In genomic region chr10:88437411-88437810, GRCh38 we compare ENCODE assay signal across 14 cellular contexts.
DNase-seq lines count a peak whose midpoint lies in the region; ATAC-seq and TF ChIP-seq lines count a peak whose summit lies in the region.
"Had no signal": no experiment of that assay in that cellular context is flagged by ENCODE, and none has a peak within 500 bp of the region (broad histone marks: within the 10 kb centered on the region; RNA-seq: fewer than 3 reads in every experiment).

No MANE protein-coding gene starts in this region.

- TF ChIP-seq CTCF in RWPE2 (IDR thresholded peaks at IDR 0.05; ENCODE audit: poor library complexity, severe bottlenecking) (no peak), fibroblast of the aortic adventitia (IDR thresholded peaks at IDR 0.05; ENCODE audit: insufficient read depth, low read length) (no peak), GM20000 (IDR thresholded peaks at IDR 0.05; ENCODE audit: extremely low read depth, missing control alignments) (no peak)

- H3K36me3 ChIP-seq in RWPE2 (ENCODE audit: low read depth), result no peaks in the 10 kb centered on the region
- H3K36me3 ChIP-seq: Peyer's patch had no signal

- peaks cover 8% of the 10 kb centered on the region for H3K4me1 ChIP-seq in RWPE2 (ENCODE audit: insufficient read depth, poor library complexity, severe bottlenecking)
- H3K4me1 ChIP-seq: Peyer's patch had no signal

- H3K4me3 ChIP-seq in RWPE2 (ENCODE audit: severe bottlenecking) (no peak overlapping the region), fibroblast of the aortic adventitia (ENCODE audit: low read depth, low read length) (no peak overlapping the region)
- H3K4me3 ChIP-seq: Peyer's patch had no signal

- H3K27ac ChIP-seq in RWPE2 (ENCODE audit: poor library complexity, severe bottlenecking), result no peak overlapping the region
- H3K27ac ChIP-seq: Peyer's patch had no signal

- ATAC-seq in RWPE2 (ENCODE audit: low read depth) (peak; percentile 61), GM18519 (IDR thresholded peaks at IDR 0.05; ENCODE audit: low FRiP score, unreplicated experiment) (no peak)
- ATAC-seq in stimulated activated naive CD8-positive, alpha-beta T cell treated with anti-CD3 and anti-CD28 coated beads, Interleukin-15, Interleukin-2, amounts not matched to agents 100 U/mL and 50 U/mL, for 24 hours, result no peak

- H3K27me3 ChIP-seq in RWPE2 (ENCODE audit: insufficient read depth, poor library complexity, severe bottlenecking), result no peaks in the 10 kb centered on the region
- H3K27me3 ChIP-seq: Peyer's patch had no signal

- no peaks in the 10 kb centered on the region for H3K9me3 ChIP-seq in RWPE2 (ENCODE audit: severe bottlenecking)
- H3K9me3 ChIP-seq: Peyer's patch had no signal

- peak; percentile 29 for DNase-seq in HT1080 (ENCODE audit: low read depth)
- no peak for DNase-seq in RWPE2 (ENCODE audit: low spot score)
- peak; percentile 33 for DNase-seq in fibroblast of the aortic adventitia (ENCODE audit: low read depth)
- no peak for DNase-seq in stimulated activated naive CD8-positive, alpha-beta T cell treated with anti-CD3 and anti-CD28 coated beads, Interleukin-15, Interleukin-2, amounts not matched to agents 100 U/mL and 50 U/mL, for 24 hours
- no peak for DNase-seq in NCI-H2227 (lab: John Stamatoyannopoulos, UW; ENCODE audit: unreplicated experiment)
- no peak for DNase-seq in GM20000 (ENCODE audit: low spot score)
- DNase-seq: CD8-positive, alpha-beta memory T cell; HCEC 1CT; NCI-H1048; NCI-H146; NCI-H774; Peyer's patch; SIG-M5 had no signal

Comparison
In these comparisons a context has a peak if more than half of its experiments do, and no peak if none do; other contexts are left out.
1. DNase-seq: peak in HT1080 (single experiment) and fibroblast of the aortic adventitia (single experiment); none in RWPE2 (single experiment), stimulated activated naive CD8-positive, alpha-beta T cell treated with anti-CD3 and anti-CD28 coated beads, Interleukin-15, Interleukin-2, amounts not matched to agents 100 U/mL and 50 U/mL, for 24 hours (single experiment), NCI-H2227 (single experiment) and GM20000 (single experiment).